ENCODE assay signal across 1 cellular context in the genomic region with DNA sequence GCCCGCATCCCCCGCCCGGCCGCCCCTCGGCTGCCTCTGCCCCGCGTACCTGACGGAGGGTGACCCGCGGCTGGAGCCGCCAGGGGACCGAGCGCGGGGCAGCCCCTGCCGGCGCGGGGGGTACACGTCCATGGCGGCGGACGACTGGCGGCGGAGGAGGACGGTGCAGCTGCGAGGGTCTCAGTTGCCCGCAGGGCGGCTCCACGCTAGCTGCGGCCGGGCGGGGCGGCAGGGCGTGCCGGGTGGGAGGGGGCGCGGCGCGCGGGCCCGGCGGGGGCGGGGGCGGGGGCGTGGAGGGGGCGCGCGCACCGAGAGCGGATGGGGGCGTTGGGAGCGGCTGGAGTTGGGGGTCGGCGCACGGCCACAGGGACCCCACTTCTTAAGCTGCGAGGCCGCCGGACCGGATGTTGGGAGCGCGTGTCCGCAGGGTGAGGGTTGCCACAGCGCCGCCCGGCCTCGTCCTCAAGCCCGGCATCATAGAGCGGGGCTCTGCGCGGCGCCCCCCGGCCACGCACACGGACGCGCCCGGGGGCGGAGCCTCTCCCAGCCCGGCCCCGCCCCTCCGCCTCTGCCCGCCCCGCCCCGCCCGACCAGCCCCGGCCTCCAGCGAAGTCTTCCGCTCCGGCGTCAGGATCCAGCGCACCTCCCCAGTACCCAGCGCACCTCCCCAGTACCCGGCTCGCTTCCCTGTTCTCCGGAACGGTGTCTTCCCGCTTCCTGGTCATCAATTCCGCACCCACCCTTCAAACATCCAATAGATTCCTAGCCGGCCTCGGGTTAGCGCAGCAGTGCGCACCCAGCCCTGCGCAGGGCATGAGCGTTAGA.
TF ChIP-seq lines count a peak whose summit lies in the region.

A gene (minus strand): TSS at position 244 of the 825 bp plus-strand sequence. CDS start 112 bp downstream, at position 132.

TF ChIP-seq in HepG2, 621 proteins besides CTCF, POLR2A, EP300 and RAD21 (continued from another document and continues in another):
- TF ChIP-seq, protein P1, sequence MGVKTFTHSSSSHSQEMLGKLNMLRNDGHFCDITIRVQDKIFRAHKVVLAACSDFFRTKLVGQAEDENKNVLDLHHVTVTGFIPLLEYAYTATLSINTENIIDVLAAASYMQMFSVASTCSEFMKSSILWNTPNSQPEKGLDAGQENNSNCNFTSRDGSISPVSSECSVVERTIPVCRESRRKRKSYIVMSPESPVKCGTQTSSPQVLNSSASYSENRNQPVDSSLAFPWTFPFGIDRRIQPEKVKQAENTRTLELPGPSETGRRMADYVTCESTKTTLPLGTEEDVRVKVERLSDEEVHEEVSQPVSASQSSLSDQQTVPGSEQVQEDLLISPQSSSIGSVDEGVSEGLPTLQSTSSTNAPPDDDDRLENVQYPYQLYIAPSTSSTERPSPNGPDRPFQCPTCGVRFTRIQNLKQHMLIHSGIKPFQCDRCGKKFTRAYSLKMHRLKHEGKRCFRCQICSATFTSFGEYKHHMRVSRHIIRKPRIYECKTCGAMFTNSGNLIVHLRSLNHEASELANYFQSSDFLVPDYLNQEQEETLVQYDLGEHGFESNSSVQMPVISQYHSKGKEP (CRISPR knock-in tag; IDR thresholded peaks at IDR 0.05): no peak
- TF ChIP-seq, protein P2, sequence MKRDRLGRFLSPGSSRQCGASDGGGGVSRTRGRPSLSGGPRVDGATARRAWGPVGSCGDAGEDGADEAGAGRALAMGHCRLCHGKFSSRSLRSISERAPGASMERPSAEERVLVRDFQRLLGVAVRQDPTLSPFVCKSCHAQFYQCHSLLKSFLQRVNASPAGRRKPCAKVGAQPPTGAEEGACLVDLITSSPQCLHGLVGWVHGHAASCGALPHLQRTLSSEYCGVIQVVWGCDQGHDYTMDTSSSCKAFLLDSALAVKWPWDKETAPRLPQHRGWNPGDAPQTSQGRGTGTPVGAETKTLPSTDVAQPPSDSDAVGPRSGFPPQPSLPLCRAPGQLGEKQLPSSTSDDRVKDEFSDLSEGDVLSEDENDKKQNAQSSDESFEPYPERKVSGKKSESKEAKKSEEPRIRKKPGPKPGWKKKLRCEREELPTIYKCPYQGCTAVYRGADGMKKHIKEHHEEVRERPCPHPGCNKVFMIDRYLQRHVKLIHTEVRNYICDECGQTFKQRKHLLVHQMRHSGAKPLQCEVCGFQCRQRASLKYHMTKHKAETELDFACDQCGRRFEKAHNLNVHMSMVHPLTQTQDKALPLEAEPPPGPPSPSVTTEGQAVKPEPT (CRISPR knock-in tag; IDR thresholded peaks at IDR 0.05; ENCODE audit: low read depth): 0 out of 2 replicates have a peak, but pooled peaks have one; percentile 8
- TF ChIP-seq PHF20 (CRISPR knock-in tag; IDR thresholded peaks at IDR 0.05) (0 out of 2 replicates have a peak, but pooled peaks have one; percentile 57), ZNF672 (CRISPR knock-in tag; IDR thresholded peaks at IDR 0.05) (peak; percentile 56; the same call in 1 of the 2 replicates), NFE2L2 (IDR thresholded peaks at IDR 0.05; ENCODE audit: low read length) (no peak), HOXA7 (CRISPR knock-in tag; IDR thresholded peaks at IDR 0.05) (no peak), ZFP62 (CRISPR knock-in tag; IDR thresholded peaks at IDR 0.05) (no peak; the same call in 1 of the 2 replicates), NKX3-1 (CRISPR knock-in tag; IDR thresholded peaks at IDR 0.05) (peak; percentile 14; the same call in 1 of the 2 replicates), DMAP1 (CRISPR knock-in tag; IDR thresholded peaks at IDR 0.05) (peak; percentile 27; the same call in 1 of the 2 replicates), LCORL (IDR thresholded peaks at IDR 0.05) (no peak), LCORL (CRISPR knock-in tag; IDR thresholded peaks at IDR 0.05) (no peak; the same call in 1 of the 2 replicates), MED13 (CRISPR knock-in tag; IDR thresholded peaks at IDR 0.05) (no peak), ZIK1 (CRISPR knock-in tag; IDR thresholded peaks at IDR 0.05; ENCODE audit: borderline replicate concordance, low read depth) (no peak; the same call in 1 of the 2 replicates), ZC3H13 (CRISPR knock-in tag; IDR thresholded peaks at IDR 0.05) (peak; percentile 51), ZSCAN25 (CRISPR knock-in tag; IDR thresholded peaks at IDR 0.05) (peak; percentile 68), RFXAP (CRISPR knock-in tag; IDR thresholded peaks at IDR 0.05; ENCODE audit: borderline replicate concordance) (no peak; the same call in 1 of the 2 replicates), NFKBIZ (CRISPR knock-in tag; IDR thresholded peaks at IDR 0.05) (0 out of 2 replicates have a peak, but pooled peaks have one; percentile 41), SALL2 (CRISPR knock-in tag; IDR thresholded peaks at IDR 0.05) (peak; percentile 64), ZNF124 (CRISPR knock-in tag; IDR thresholded peaks at IDR 0.05) (no peak; the same call in 1 of the 2 replicates), PRMT3 (CRISPR knock-in tag; IDR thresholded peaks at IDR 0.05; ENCODE audit: borderline replicate concordance, low read depth) (no peak), SAP130 (CRISPR knock-in tag; IDR thresholded peaks at IDR 0.05; ENCODE audit: low read depth) (peak; percentile 75), IRX3 (CRISPR knock-in tag; IDR thresholded peaks at IDR 0.05; ENCODE audit: borderline replicate concordance, low read depth) (peak; percentile 77; the same call in 1 of the 2 replicates), ZNF629 (CRISPR knock-in tag; conservative IDR thresholded peaks at IDR 0.05) (no peak), ZBTB42 (CRISPR knock-in tag; IDR thresholded peaks at IDR 0.05) (peak; percentile 82; the same call in 1 of the 2 replicates), MEF2D (CRISPR knock-in tag; IDR thresholded peaks at IDR 0.05) (0 out of 2 replicates have a peak, but pooled peaks have one; percentile 44), REL (CRISPR knock-in tag; conservative IDR thresholded peaks at IDR 0.05) (no peak; the same call in 1 of the 2 replicates), BRD4 (CRISPR knock-in tag; IDR thresholded peaks at IDR 0.05) (no peak; the same call in 1 of the 2 replicates), ZNF557 (CRISPR knock-in tag; IDR thresholded peaks at IDR 0.05) (peak; percentile 69; the same call in 1 of the 2 replicates), MEIS1 (CRISPR knock-in tag; IDR thresholded peaks at IDR 0.05; ENCODE audit: borderline replicate concordance) (no peak; the same call in 1 of the 2 replicates), ZBTB3 (CRISPR knock-in tag; IDR thresholded peaks at IDR 0.05; ENCODE audit: borderline replicate concordance, low read depth) (no peak; the same call in 1 of the 2 replicates), ZNF17 (CRISPR knock-in tag; IDR thresholded peaks at IDR 0.05) (no peak), MIER2 (CRISPR knock-in tag; IDR thresholded peaks at IDR 0.05) (no peak), THYN1 (CRISPR knock-in tag; IDR thresholded peaks at IDR 0.05; ENCODE audit: borderline replicate concordance, low read depth) (no peak), MED8 (CRISPR knock-in tag; IDR thresholded peaks at IDR 0.05; ENCODE audit: insufficient replicate concordance) (no peak), GTF2F1 (IDR thresholded peaks at IDR 0.05; ENCODE audit: low read length) (no peak), CBFB (CRISPR knock-in tag; IDR thresholded peaks at IDR 0.05) (peak; percentile 48)
- TF ChIP-seq, protein P3, sequence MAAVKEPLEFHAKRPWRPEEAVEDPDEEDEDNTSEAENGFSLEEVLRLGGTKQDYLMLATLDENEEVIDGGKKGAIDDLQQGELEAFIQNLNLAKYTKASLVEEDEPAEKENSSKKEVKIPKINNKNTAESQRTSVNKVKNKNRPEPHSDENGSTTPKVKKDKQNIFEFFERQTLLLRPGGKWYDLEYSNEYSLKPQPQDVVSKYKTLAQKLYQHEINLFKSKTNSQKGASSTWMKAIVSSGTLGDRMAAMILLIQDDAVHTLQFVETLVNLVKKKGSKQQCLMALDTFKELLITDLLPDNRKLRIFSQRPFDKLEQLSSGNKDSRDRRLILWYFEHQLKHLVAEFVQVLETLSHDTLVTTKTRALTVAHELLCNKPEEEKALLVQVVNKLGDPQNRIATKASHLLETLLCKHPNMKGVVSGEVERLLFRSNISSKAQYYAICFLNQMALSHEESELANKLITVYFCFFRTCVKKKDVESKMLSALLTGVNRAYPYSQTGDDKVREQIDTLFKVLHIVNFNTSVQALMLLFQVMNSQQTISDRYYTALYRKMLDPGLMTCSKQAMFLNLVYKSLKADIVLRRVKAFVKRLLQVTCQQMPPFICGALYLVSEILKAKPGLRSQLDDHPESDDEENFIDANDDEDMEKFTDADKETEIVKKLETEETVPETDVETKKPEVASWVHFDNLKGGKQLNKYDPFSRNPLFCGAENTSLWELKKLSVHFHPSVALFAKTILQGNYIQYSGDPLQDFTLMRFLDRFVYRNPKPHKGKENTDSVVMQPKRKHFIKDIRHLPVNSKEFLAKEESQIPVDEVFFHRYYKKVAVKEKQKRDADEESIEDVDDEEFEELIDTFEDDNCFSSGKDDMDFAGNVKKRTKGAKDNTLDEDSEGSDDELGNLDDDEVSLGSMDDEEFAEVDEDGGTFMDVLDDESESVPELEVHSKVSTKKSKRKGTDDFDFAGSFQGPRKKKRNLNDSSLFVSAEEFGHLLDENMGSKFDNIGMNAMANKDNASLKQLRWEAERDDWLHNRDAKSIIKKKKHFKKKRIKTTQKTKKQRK (IDR thresholded peaks at IDR 0.05; ENCODE audit: low read length): no peak
- TF ChIP-seq, protein P4, sequence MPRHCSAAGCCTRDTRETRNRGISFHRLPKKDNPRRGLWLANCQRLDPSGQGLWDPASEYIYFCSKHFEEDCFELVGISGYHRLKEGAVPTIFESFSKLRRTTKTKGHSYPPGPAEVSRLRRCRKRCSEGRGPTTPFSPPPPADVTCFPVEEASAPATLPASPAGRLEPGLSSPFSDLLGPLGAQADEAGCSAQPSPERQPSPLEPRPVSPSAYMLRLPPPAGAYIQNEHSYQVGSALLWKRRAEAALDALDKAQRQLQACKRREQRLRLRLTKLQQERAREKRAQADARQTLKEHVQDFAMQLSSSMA (CRISPR knock-in tag; IDR thresholded peaks at IDR 0.05): peak; percentile 45; the same call in 1 of the 2 replicates
- TF ChIP-seq, protein P5, sequence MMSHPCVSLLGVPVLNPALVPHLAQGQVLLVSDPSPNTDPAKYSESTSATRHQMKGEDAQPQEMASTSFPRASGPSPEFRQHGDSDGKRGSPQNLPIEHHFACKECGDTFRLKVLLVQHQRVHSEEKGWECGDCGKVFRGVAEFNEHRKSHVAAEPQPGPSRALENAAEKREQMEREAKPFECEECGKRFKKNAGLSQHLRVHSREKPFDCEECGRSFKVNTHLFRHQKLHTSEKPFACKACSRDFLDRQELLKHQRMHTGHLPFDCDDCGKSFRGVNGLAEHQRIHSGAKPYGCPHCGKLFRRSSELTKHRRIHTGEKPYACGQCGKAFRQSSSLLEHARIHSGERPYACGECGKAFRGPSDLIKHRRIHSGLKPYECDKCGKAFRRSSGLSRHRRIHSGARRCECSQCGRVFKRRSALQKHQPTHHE (CRISPR knock-in tag; IDR thresholded peaks at IDR 0.05; ENCODE audit: borderline replicate concordance): no peak
- TF ChIP-seq, protein P6, sequence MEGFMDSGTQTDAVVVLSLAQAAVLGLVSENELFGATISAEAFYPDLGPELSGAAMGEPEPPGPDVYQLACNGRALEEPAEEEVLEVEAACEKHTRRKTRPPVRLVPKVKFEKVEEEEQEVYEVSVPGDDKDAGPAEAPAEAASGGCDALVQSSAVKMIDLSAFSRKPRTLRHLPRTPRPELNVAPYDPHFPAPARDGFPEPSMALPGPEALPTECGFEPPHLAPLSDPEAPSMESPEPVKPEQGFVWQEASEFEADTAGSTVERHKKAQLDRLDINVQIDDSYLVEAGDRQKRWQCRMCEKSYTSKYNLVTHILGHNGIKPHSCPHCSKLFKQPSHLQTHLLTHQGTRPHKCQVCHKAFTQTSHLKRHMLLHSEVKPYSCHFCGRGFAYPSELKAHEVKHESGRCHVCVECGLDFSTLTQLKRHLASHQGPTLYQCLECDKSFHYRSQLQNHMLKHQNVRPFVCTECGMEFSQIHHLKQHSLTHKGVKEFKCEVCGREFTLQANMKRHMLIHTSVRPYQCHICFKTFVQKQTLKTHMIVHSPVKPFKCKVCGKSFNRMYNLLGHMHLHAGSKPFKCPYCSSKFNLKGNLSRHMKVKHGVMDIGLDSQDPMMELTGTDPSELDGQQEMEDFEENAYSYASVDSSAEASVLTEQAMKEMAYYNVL (CRISPR knock-in tag; IDR thresholded peaks at IDR 0.05; ENCODE audit: borderline replicate concordance): no peak
- TF ChIP-seq, protein P7, sequence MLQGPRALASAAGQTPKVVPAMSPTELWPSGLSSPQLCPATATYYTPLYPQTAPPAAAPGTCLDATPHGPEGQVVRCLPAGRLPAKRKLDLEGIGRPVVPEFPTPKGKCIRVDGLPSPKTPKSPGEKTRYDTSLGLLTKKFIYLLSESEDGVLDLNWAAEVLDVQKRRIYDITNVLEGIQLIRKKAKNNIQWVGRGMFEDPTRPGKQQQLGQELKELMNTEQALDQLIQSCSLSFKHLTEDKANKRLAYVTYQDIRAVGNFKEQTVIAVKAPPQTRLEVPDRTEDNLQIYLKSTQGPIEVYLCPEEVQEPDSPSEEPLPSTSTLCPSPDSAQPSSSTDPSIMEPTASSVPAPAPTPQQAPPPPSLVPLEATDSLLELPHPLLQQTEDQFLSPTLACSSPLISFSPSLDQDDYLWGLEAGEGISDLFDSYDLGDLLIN (CRISPR knock-in tag; IDR thresholded peaks at IDR 0.05; ENCODE audit: borderline replicate concordance): peak; percentile 10; the same call in 1 of the 2 replicates
- TF ChIP-seq, protein P8, sequence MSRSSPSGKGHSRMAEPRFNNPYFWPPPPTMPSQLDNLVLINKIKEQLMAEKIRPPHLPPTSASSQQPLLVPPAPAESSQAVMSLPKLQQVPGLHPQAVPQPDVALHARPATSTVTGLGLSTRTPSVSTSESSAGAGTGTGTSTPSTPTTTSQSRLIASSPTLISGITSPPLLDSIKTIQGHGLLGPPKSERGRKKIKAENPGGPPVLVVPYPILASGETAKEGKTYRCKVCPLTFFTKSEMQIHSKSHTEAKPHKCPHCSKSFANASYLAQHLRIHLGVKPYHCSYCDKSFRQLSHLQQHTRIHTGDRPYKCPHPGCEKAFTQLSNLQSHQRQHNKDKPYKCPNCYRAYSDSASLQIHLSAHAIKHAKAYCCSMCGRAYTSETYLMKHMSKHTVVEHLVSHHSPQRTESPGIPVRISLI (CRISPR knock-in tag; IDR thresholded peaks at IDR 0.05; ENCODE audit: borderline replicate concordance): no peak
- TF ChIP-seq, protein P9, sequence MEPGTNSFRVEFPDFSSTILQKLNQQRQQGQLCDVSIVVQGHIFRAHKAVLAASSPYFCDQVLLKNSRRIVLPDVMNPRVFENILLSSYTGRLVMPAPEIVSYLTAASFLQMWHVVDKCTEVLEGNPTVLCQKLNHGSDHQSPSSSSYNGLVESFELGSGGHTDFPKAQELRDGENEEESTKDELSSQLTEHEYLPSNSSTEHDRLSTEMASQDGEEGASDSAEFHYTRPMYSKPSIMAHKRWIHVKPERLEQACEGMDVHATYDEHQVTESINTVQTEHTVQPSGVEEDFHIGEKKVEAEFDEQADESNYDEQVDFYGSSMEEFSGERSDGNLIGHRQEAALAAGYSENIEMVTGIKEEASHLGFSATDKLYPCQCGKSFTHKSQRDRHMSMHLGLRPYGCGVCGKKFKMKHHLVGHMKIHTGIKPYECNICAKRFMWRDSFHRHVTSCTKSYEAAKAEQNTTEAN (CRISPR knock-in tag; conservative IDR thresholded peaks at IDR 0.05): peak; percentile 63
